ENCODE assay signal across 1 cellular context in genomic region chr5:134426362-134426761, GRCh38.
TF ChIP-seq lines count a peak whose summit lies in the region.

No MANE protein-coding gene starts in this region.

TF ChIP-seq in K562, 482 proteins besides CTCF, POLR2A, EP300 and RAD21 (continues in another document):
- TF ChIP-seq SRSF1 (IDR thresholded peaks at IDR 0.05; ENCODE audit: low read depth, low read length) (no peak), ZNF239 (CRISPR knock-in tag; IDR thresholded peaks at IDR 0.05) (no peak), ELF1 (tag; IDR thresholded peaks at IDR 0.05) (no peak), PRMT5 (CRISPR knock-in tag; IDR thresholded peaks at IDR 0.05) (no peak), ZNF395 (CRISPR knock-in tag; IDR thresholded peaks at IDR 0.05) (no peak), ZNF140 (CRISPR knock-in tag; IDR thresholded peaks at IDR 0.05) (no peak), ZNF124 (CRISPR knock-in tag; IDR thresholded peaks at IDR 0.05) (no peak), ZC3H4 (CRISPR knock-in tag; IDR thresholded peaks at IDR 0.05; ENCODE audit: borderline replicate concordance) (no peak), BCL6 (CRISPR knock-in tag; IDR thresholded peaks at IDR 0.05) (no peak), AFF1 (IDR thresholded peaks at IDR 0.05; ENCODE audit: low read depth in 1 of 2, partially characterized antibody in 2 of 2) (no peak), ZNF77 (CRISPR knock-in tag; IDR thresholded peaks at IDR 0.05) (no peak), RUNX1 (IDR thresholded peaks at IDR 0.05; ENCODE audit: low read depth) (no peak), ZBTB9 (CRISPR knock-in tag; IDR thresholded peaks at IDR 0.05) (no peak), NCOA1 (IDR thresholded peaks at IDR 0.05; ENCODE audit: low read depth) (no peak), SAFB2 (IDR thresholded peaks at IDR 0.05; ENCODE audit: borderline replicate concordance, low read depth, low read length, severe bottlenecking) (no peak), CBFA2T3 (IDR thresholded peaks at IDR 0.05) (peak; percentile 89), KLF13 (tag; IDR thresholded peaks at IDR 0.05; ENCODE audit: borderline replicate concordance, low read depth) (no peak), VEZF1 (CRISPR knock-in tag; IDR thresholded peaks at IDR 0.05) (no peak), HMGXB4 (CRISPR knock-in tag; IDR thresholded peaks at IDR 0.05) (no peak), ZFP91 (CRISPR knock-in tag; IDR thresholded peaks at IDR 0.05) (no peak), NR1H2 (CRISPR knock-in tag; IDR thresholded peaks at IDR 0.05) (no peak), RCOR1 (IDR thresholded peaks at IDR 0.05; ENCODE audit: borderline replicate concordance in 1 of 2, low read depth in 2 of 2, low read length in 2 of 2) (peak in 1 of 2 experiments; percentile 40; a peak in 1 of 4 replicates), MAFK (IDR thresholded peaks at IDR 0.05; ENCODE audit: low read length) (no peak), KLF16 (IDR thresholded peaks at IDR 0.05) (0 out of 2 replicates have a peak, but pooled peaks have one; percentile 39), HNRNPUL1 (IDR thresholded peaks at IDR 0.05; ENCODE audit: low read length) (no peak), HDAC2 (IDR thresholded peaks at IDR 0.05) (no peak), TAF9B (IDR thresholded peaks at IDR 0.05; ENCODE audit: partially characterized antibody) (no peak), ZNF644 (tag; IDR thresholded peaks at IDR 0.05; ENCODE audit: low read depth) (no peak), ZMIZ1 (IDR thresholded peaks at IDR 0.05; ENCODE audit: low read depth in 2 of 2, low read length in 2 of 2) (no peak), MCM2 (IDR thresholded peaks at IDR 0.05; ENCODE audit: low read depth) (no peak), GTF2B (IDR thresholded peaks at IDR 0.05; ENCODE audit: extremely low read depth, insufficient read length) (no peak), FIP1L1 (IDR thresholded peaks at IDR 0.05; ENCODE audit: low read depth, low read length, poor library complexity, severe bottlenecking) (no peak), IRF1 (CRISPR knock-in tag; IDR thresholded peaks at IDR 0.05; ENCODE audit: borderline replicate concordance) (no peak), POLR3A (IDR thresholded peaks at IDR 0.05; ENCODE audit: borderline replicate concordance, extremely low read depth, insufficient read depth, insufficient read length) (no peak), TFAP4 (CRISPR knock-in tag; IDR thresholded peaks at IDR 0.05; ENCODE audit: borderline replicate concordance) (peak; percentile 75; the same call in 1 of the 2 replicates), RNF219 (CRISPR knock-in tag; IDR thresholded peaks at IDR 0.05) (no peak)
